Comparison of ENCODE assay signal across 1 cellular context in the genomic region with DNA sequence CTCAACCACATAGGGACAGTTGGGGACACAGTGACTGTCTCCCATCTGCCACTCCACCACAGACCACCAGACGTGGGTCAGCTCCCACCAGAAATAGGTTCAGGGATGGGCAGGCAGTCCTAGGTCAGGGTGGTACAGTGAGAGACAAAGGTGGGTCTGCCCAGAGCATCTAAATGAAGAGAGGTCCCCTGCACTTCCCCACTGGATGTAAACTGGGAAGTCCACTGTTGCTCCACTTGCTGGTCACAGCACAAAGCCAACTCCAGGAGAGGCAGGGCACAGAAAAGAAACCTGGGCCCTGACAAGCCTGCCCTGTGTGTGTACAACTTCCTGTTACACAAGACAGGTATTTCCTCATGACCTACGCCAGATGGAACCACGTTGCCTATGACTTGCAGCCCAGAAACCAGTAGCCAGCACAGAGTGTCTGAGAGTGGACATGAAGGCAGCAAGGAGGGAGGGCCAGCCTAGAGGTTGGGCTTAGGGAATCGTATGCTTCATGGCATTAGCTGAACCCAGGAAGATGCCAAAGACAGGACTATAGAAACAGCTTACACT.
TF ChIP-seq lines count a peak whose summit lies in the region.

No MANE protein-coding gene starts in this region.

TF ChIP-seq in SK-N-SH treated with all-trans-retinoic acid at 6 μM for 48 hours, 23 proteins besides CTCF, POLR2A, EP300 and RAD21 (continued from another document):
- TF ChIP-seq, protein P1, sequence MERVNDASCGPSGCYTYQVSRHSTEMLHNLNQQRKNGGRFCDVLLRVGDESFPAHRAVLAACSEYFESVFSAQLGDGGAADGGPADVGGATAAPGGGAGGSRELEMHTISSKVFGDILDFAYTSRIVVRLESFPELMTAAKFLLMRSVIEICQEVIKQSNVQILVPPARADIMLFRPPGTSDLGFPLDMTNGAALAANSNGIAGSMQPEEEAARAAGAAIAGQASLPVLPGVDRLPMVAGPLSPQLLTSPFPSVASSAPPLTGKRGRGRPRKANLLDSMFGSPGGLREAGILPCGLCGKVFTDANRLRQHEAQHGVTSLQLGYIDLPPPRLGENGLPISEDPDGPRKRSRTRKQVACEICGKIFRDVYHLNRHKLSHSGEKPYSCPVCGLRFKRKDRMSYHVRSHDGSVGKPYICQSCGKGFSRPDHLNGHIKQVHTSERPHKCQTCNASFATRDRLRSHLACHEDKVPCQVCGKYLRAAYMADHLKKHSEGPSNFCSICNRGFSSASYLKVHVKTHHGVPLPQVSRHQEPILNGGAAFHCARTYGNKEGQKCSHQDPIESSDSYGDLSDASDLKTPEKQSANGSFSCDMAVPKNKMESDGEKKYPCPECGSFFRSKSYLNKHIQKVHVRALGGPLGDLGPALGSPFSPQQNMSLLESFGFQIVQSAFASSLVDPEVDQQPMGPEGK (CRISPR knock-in tag; IDR thresholded peaks at IDR 0.05; ENCODE audit: borderline replicate concordance) = no peak
- TF ChIP-seq ZNF8 (CRISPR knock-in tag; IDR thresholded peaks at IDR 0.05) = no peak
- no peak for TF ChIP-seq ZNF565 (CRISPR knock-in tag; conservative IDR thresholded peaks at IDR 0.05; ENCODE audit: low read depth)
- TF ChIP-seq CSDC2 (CRISPR knock-in tag; IDR thresholded peaks at IDR 0.05) = no peak
- no peak for TF ChIP-seq TOX (CRISPR knock-in tag; IDR thresholded peaks at IDR 0.05; ENCODE audit: borderline replicate concordance)
